Comparison of ENCODE assay signal across 8 cellular contexts in the genomic region with DNA sequence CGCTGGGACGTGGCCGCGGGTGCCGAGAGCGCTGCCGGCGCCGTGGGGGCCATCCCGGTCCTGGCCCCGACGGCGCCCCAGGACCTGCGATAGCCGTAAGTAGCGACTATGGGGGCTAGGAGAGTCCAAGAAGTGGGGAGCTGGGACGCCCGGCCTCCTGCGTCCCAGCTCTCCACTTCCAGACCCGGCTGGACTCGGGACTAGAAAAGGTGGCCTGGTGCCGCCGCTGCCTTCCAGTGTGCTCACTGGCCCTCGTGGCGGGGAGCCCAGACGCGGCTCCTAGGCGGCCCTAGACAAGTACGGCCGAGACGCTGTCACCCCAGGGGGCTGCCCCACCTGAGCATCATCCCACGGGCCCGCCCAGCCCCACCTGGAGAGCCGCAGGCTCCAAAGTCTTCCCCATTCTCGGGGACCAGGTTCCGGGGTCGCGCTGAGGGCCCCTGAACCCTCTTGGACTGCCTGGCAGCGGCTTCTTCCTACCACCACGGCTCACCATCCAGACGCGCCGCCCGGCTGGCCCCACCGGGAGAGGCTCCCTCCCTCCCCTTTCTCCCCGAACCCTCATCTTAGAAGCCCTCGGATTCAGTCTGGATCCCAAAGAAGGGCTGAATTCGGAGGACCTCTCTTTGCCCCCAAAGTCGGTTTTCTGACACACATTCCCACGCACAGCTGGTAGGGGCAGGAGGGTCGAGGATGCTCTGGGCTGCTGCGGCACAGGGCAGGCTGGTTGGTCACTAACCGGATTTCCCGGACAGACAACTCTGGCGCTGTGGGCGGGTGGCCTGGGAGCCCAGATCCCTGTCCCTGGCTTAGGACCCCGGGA. TPM values are rescaled to one million over a fixed set of nuclear protein-coding genes. Genes with fewer than 3 reads are reported as not detected.
DNase-seq lines count a peak whose midpoint lies in the region; ATAC-seq and TF ChIP-seq lines count a peak whose summit lies in the region.

No MANE protein-coding gene starts in this region.

- peaks cover 12 to 16% (median 14%) of the 10 kb centered on the region in 3 donors for H3K4me1 ChIP-seq in skeletal muscle tissue (ENCODE audit: control insufficient read depth in 3 of 3, insufficient read depth in 3 of 3, low read length in 3 of 3)

- peak overlapping the region; percentile 70 for H3K4me3 ChIP-seq in astrocyte of the cerebellum (ENCODE audit: low read depth, low read length)
- H3K4me3 ChIP-seq in skeletal muscle tissue (ENCODE audit: low read length in 3 of 3) = peak overlapping the region; percentile 43 to 49 (median 45)

- in situ Hi-C loops in astrocyte of the cerebellum (cut with HindIII; ENCODE audit: low sequenced_read_pairs) = no loop called here

- H3K27ac ChIP-seq in skeletal muscle tissue (ENCODE audit: low read depth, low read length) = no peak overlapping the region

- peaks cover 24 to 36% (median 31%) of the 10 kb centered on the region in 3 donors for H3K27me3 ChIP-seq in skeletal muscle tissue (ENCODE audit: control insufficient read depth in 3 of 3, insufficient read depth in 3 of 3, low read length in 3 of 3)

- no peak for TF ChIP-seq POLR2A in erythroblast (IDR thresholded peaks at IDR 0.05; ENCODE audit: low read length)

- ATAC-seq in HG03457 (IDR thresholded peaks at IDR 0.05; ENCODE audit: unreplicated experiment) (no peak), GM18511 (IDR thresholded peaks at IDR 0.05; ENCODE audit: unreplicated experiment) (no peak), GM19023 (IDR thresholded peaks at IDR 0.05; ENCODE audit: unreplicated experiment) (no peak)

- peak; percentile 42 for DNase-seq in HPDE6-E6E7 (ENCODE audit: extremely low spot score)
- DNase-seq in astrocyte of the cerebellum (ENCODE audit: low read depth) = no peak
- DNase-seq in islet precursor cell = peak; percentile 89
- DNase-seq in erythroblast (lab: John Stamatoyannopoulos, UW) = no peak

- no peaks in the 10 kb centered on the region for H3K36me3 ChIP-seq in skeletal muscle tissue (ENCODE audit: control insufficient read depth in 3 of 3, insufficient read depth in 3 of 3, low read length in 3 of 3)

- peak overlapping the region in 1 of 3 donors; percentile 40 for H3K9ac ChIP-seq in skeletal muscle tissue (ENCODE audit: low read depth in 1 of 3, low read length in 3 of 3)

- no peak for TF ChIP-seq CTCF in astrocyte of the cerebellum (IDR thresholded peaks at IDR 0.05; ENCODE audit: low read depth, low read length, missing control alignments)

- H3K9me3 ChIP-seq in skeletal muscle tissue (ENCODE audit: control insufficient read depth in 3 of 3, low read length in 3 of 3) = no peaks in the 10 kb centered on the region

RNA-seq across cellular contexts. Expression of a gene that starts 0.9 kb away (rescaled TPM):
- 37.1 TPM for total RNA-seq in skeletal muscle tissue

Comparison
In these comparisons a context has a peak if more than half of its experiments do, and no peak if none do; other contexts are left out.
1. DNase-seq: peak in HPDE6-E6E7 (single experiment) and islet precursor cell (single experiment); none in astrocyte of the cerebellum (single experiment) and erythroblast (0 of 2).